ENCODE assay signal across 16 cellular contexts in genomic region chr4:151673913-151674520, GRCh38.
DNase-seq lines count a peak whose midpoint lies in the region; ATAC-seq, FAIRE-seq and TF ChIP-seq lines count a peak whose summit lies in the region.
"Had no signal": no experiment of that assay in that cellular context is flagged by ENCODE, and none has a peak within 500 bp of the region (broad histone marks: within the 10 kb centered on the region; RNA-seq: fewer than 3 reads in every experiment).

No MANE protein-coding gene starts in this region.

- intact Hi-C loops in breast epithelium (cut with DNase I; ENCODE audit: low total_unique reads), result no loop called here
- intact Hi-C loops in MCF 10A (cut with micrococcal nuclease), result no loop called here
- intact Hi-C loops in endothelial cell of umbilical vein (cut with micrococcal nuclease), result loop anchor here (1.0 kb wide), 1 partner anchor 15 kb away; no protein-coding TSS in a partner anchor

- H3K27ac ChIP-seq in breast epithelium (peak overlapping the region; percentile 44 to 60), endothelial cell of umbilical vein (ENCODE audit: insufficient read depth, low read depth, low read length) (no peak overlapping the region), mesenchymal stem cell (ENCODE audit: low read length, poor library complexity, severe bottlenecking) (no peak overlapping the region), upper lobe of left lung (no peak overlapping the region)

- H3K4me1 Mint-ChIP-seq in MCF 10A (ENCODE audit: insufficient read depth, unreplicated experiment), result peaks cover 9% of the 10 kb centered on the region
- H3K4me1 Mint-ChIP-seq in activated T-cell treated with anti-CD3 and anti-CD28 coated beads, Interleukin-2, amount 50 U/mL, for 4 hours (ENCODE audit: low read depth), result no peaks in the 10 kb centered on the region
- H3K4me1 Mint-ChIP-seq: CD14-positive monocyte; IgD-negative memory B cell; stimulated activated memory B cell treated with anti-CD40 and anti-IgM and Interleukin-4, amounts not matched to agents 10 μg/mL and 1 μg/mL and 100 μg/mL, for 72 hours had no signal

- no peaks in the 10 kb centered on the region for H3K9me1 ChIP-seq in endothelial cell of umbilical vein (replicated peaks; ENCODE audit: control insufficient read depth, extremely low read depth, insufficient read depth, low read length)

- no peak overlapping the region for H4K91ac ChIP-seq in mesenchymal stem cell (ENCODE audit: low read length)

- no peak overlapping the region for H2BK120ac ChIP-seq in mesenchymal stem cell (ENCODE audit: low read depth, low read length)

- 91% methylated on average over 9 of the region's 12 CpGs for WGBS in mesenchymal stem cell
- WGBS in upper lobe of left lung, 2 donors, result 57% methylated on average over 7 to 12 of the region's 12 CpGs

- no peaks in the 10 kb centered on the region for H4K20me1 ChIP-seq in endothelial cell of umbilical vein (replicated peaks; ENCODE audit: control insufficient read depth, extremely low read depth, insufficient read depth, low read length)

- no peak for FAIRE-seq in endothelial cell of umbilical vein (lab: Jason Lieb, UNC)
- FAIRE-seq: A204.1, GM19239 had no signal

- POLR2A ChIA-PET in MCF 10A (lab: Yijun Ruan, JAX), result no interaction called here
- POLR2A ChIA-PET in endothelial cell of umbilical vein (lab: Charles Lee), result no interaction called here

- H2BK12ac ChIP-seq in mesenchymal stem cell (ENCODE audit: low read length in 2 of 2), result peak overlapping the region in 1 of 2 experiments; percentile 8

- no TSS peak for BruUV-seq in MCF 10A (replicated peaks; lab: Mats Ljungman, UMichigan)
- BruUV-seq in endothelial cell of umbilical vein (replicated peaks; lab: Mats Ljungman, UMichigan), result no TSS peak

- H3K9ac ChIP-seq in endothelial cell of umbilical vein (replicated peaks; ENCODE audit: extremely low read depth, insufficient read depth, low read length) (no peak overlapping the region), mesenchymal stem cell (ENCODE audit: low read length) (peak overlapping the region; percentile 35)

- TF ChIP-seq EP300 in upper lobe of left lung (IDR thresholded peaks at IDR 0.05), result no peak

- H2AK5ac ChIP-seq in mesenchymal stem cell (ENCODE audit: low read length, severe bottlenecking), result no peak overlapping the region

- peaks cover 19% of the 10 kb centered on the region for H3K36me3 Mint-ChIP-seq in MCF 10A (ENCODE audit: insufficient read depth, unreplicated experiment)
- H3K36me3 Mint-ChIP-seq in activated T-cell treated with anti-CD3 and anti-CD28 coated beads, Interleukin-2, amount 50 U/mL, for 4 hours (ENCODE audit: insufficient read depth), result peaks cover 5% of the 10 kb centered on the region

- H3K9me3 Mint-ChIP-seq in MCF 10A (ENCODE audit: unreplicated experiment), result no peaks in the 10 kb centered on the region
- no peaks in the 10 kb centered on the region for H3K9me3 Mint-ChIP-seq in activated T-cell treated with anti-CD3 and anti-CD28 coated beads, Interleukin-2, amount 50 U/mL, for 4 hours
- H3K9me3 Mint-ChIP-seq: CD14-positive monocyte; IgD-negative memory B cell; stimulated activated memory B cell treated with anti-CD40 and anti-IgM and Interleukin-4, amounts not matched to agents 10 μg/mL and 1 μg/mL and 100 μg/mL, for 72 hours had no signal

- no peak for TF ChIP-seq CTCF in breast epithelium (IDR thresholded peaks at IDR 0.05)
- TF ChIP-seq CTCF in MCF 10A (IDR thresholded peaks at IDR 0.05; ENCODE audit: unreplicated experiment), result no peak
- TF ChIP-seq CTCF in endothelial cell of umbilical vein (IDR thresholded peaks at IDR 0.05; ENCODE audit: extremely low read depth in 1 of 2, insufficient read depth in 1 of 2, low read depth in 1 of 2, low read length in 2 of 2), result no peak
- TF ChIP-seq CTCF in upper lobe of left lung (IDR thresholded peaks at IDR 0.05), result no peak

- ATAC-seq in upper lobe of left lung (ENCODE audit: low FRiP score in 2 of 2), result peak; percentile 12 to 25
- ATAC-seq in GM21825 (IDR thresholded peaks at IDR 0.05; ENCODE audit: unreplicated experiment), result no peak
- ATAC-seq in activated T-cell treated with anti-CD3 and anti-CD28 coated beads, Interleukin-2, amount 50 U/mL, for 4 hours, result no peak
- ATAC-seq: PC-3; stimulated activated memory B cell treated with anti-CD40 and anti-IgM and Interleukin-4, amounts not matched to agents 10 μg/mL and 1 μg/mL and 100 μg/mL, for 72 hours had no signal

- CTCF ChIA-PET in MCF 10A (lab: Yijun Ruan, JAX) (interaction anchor here (0.6 to 0.7 kb wide), 3 partner anchors 25 to 712 kb away, joined by 3 read pairs; no protein-coding TSS in a partner anchor), endothelial cell of umbilical vein (lab: Charles Lee) (interaction anchor here (1.4 kb wide), 1 partner anchor 22 kb away, joined by 3 read pairs; no protein-coding TSS in a partner anchor)

- no peaks in the 10 kb centered on the region for H3K79me2 ChIP-seq in endothelial cell of umbilical vein (ENCODE audit: control insufficient read depth, insufficient read depth, low read length)

- dilution Hi-C loops in endothelial cell of umbilical vein (cut with MboI; ENCODE audit: extremely low pct_ligation_motif_present, low sequenced_read_pairs), result no loop called here

- H3K36me3 ChIP-seq in breast epithelium (no peaks in the 10 kb centered on the region), endothelial cell of umbilical vein (ENCODE audit: control insufficient read depth in 2 of 2, extremely low read depth in 1 of 2, insufficient read depth in 2 of 2, low read length in 2 of 2) (no peaks in the 10 kb centered on the region), mesenchymal stem cell (ENCODE audit: control insufficient read depth in 1 of 2, insufficient read depth in 2 of 2, low read depth in 1 of 2, low read length in 2 of 2) (peaks cover under 1 to 10% of the 10 kb centered on the region in 2 experiments), upper lobe of left lung (peaks cover 0 to 3% (median 0%) of the 10 kb centered on the region in 4 donors)

- H3K79me1 ChIP-seq in mesenchymal stem cell (replicated peaks; ENCODE audit: low read length, poor library complexity, severe bottlenecking), result no peaks in the 10 kb centered on the region

- H3K4me3 ChIP-seq in breast epithelium, result peak overlapping the region in 2 of 3 donors; percentile 44 to 48
- H3K4me3 ChIP-seq in endothelial cell of umbilical vein (replicated peaks in 1 of 3; ENCODE audit: insufficient read depth in 1 of 3, low read depth in 1 of 3, low read length in 3 of 3), result no peak overlapping the region
- no peak overlapping the region for H3K4me3 ChIP-seq in mesenchymal stem cell (ENCODE audit: insufficient read depth in 1 of 2, low read depth in 1 of 2, low read length in 2 of 2)
- H3K4me3 ChIP-seq in upper lobe of left lung, result peak overlapping the region in 1 of 4 donors; percentile 27

- H3K4me2 ChIP-seq in endothelial cell of umbilical vein (ENCODE audit: insufficient read depth, low read length), result peak overlapping the region; percentile 70
- H3K4me2 ChIP-seq in mesenchymal stem cell (ENCODE audit: low read length, poor library complexity, severe bottlenecking), result no peak overlapping the region

- DNase-seq in breast epithelium (ENCODE audit: low spot score in 2 of 2) (no peak), MCF 10A (ENCODE audit: unreplicated experiment) (no peak), endothelial cell of umbilical vein (ENCODE audit: low read depth, low spot score) (peak; percentile 29), mesenchymal stem cell (no peak), upper lobe of left lung (no peak), dermis blood vessel endothelial cell (no peak)
- no peak for DNase-seq in activated T-cell treated with anti-CD3 and anti-CD28 coated beads, Interleukin-2, amount 50 U/mL, for 4 hours
- DNase-seq: NCI-H2107, NCI-H748 treated with DMSO at 0.1 percent for 48 hours, PC-3 had no signal

- no peaks in the 10 kb centered on the region for H3K27me3 Mint-ChIP-seq in MCF 10A (ENCODE audit: insufficient read depth, unreplicated experiment)
- H3K27me3 Mint-ChIP-seq in activated T-cell treated with anti-CD3 and anti-CD28 coated beads, Interleukin-2, amount 50 U/mL, for 4 hours (ENCODE audit: low read depth), result no peaks in the 10 kb centered on the region
- H3K27me3 Mint-ChIP-seq: IgD-negative memory B cell; stimulated activated memory B cell treated with anti-CD40 and anti-IgM and Interleukin-4, amounts not matched to agents 10 μg/mL and 1 μg/mL and 100 μg/mL, for 72 hours had no signal

- no peak for TF ChIP-seq POLR2A in breast epithelium (IDR thresholded peaks at IDR 0.05)
- TF ChIP-seq POLR2A in endothelial cell of umbilical vein (IDR thresholded peaks at IDR 0.05; ENCODE audit: low read depth, low read length), result no peak
- TF ChIP-seq POLR2A in upper lobe of left lung (IDR thresholded peaks at IDR 0.05), result no peak

- H3K27me3 ChIP-seq in breast epithelium, result no peaks in the 10 kb centered on the region
- H3K27me3 ChIP-seq in endothelial cell of umbilical vein (ENCODE audit: control insufficient read depth in 2 of 2, insufficient read depth in 2 of 2, low read length in 2 of 2), result no peaks in the 10 kb centered on the region
- H3K27me3 ChIP-seq in mesenchymal stem cell (ENCODE audit: control insufficient read depth in 1 of 2, insufficient read depth in 1 of 2, low read length in 2 of 2), result no peaks in the 10 kb centered on the region
- H3K27me3 ChIP-seq in upper lobe of left lung, result no peaks in the 10 kb centered on the region

- no peak overlapping the region for H3K23ac ChIP-seq in mesenchymal stem cell (ENCODE audit: low read length in 2 of 2)

- H3K27ac Mint-ChIP-seq in MCF 10A (ENCODE audit: low read depth, unreplicated experiment), result no peak overlapping the region
- H3K27ac Mint-ChIP-seq: IgD-negative memory B cell; stimulated activated memory B cell treated with anti-CD40 and anti-IgM and Interleukin-4, amounts not matched to agents 10 μg/mL and 1 μg/mL and 100 μg/mL, for 72 hours had no signal

- no peak overlapping the region for H2BK15ac ChIP-seq in mesenchymal stem cell (ENCODE audit: low read depth, poor library complexity, severe bottlenecking)

- no peaks in the 10 kb centered on the region for H3K9me3 ChIP-seq in breast epithelium
- no peaks in the 10 kb centered on the region for H3K9me3 ChIP-seq in endothelial cell of umbilical vein (replicated peaks; ENCODE audit: control insufficient read depth, insufficient read depth, low read length)
- no peaks in the 10 kb centered on the region for H3K9me3 ChIP-seq in mesenchymal stem cell (ENCODE audit: control insufficient read depth, low read length)
- no peaks in the 10 kb centered on the region for H3K9me3 ChIP-seq in upper lobe of left lung

- H3K4ac ChIP-seq in mesenchymal stem cell (ENCODE audit: low read depth in 1 of 2, low read length in 2 of 2), result peak overlapping the region in 1 of 2 experiments; percentile 27

- H2AFZ ChIP-seq in endothelial cell of umbilical vein (ENCODE audit: low read depth, low read length) (no peak overlapping the region), mesenchymal stem cell (ENCODE audit: low read depth, low read length) (no peak overlapping the region)

- no peak overlapping the region for H4K8ac ChIP-seq in mesenchymal stem cell (ENCODE audit: low read length)

- H3K4me3 Mint-ChIP-seq in MCF 10A (ENCODE audit: unreplicated experiment), result no peak overlapping the region
- H3K4me3 Mint-ChIP-seq in activated T-cell treated with anti-CD3 and anti-CD28 coated beads, Interleukin-2, amount 50 U/mL, for 4 hours, result no peak overlapping the region
- H3K4me3 Mint-ChIP-seq: CD14-positive monocyte; IgD-negative memory B cell; stimulated activated memory B cell treated with anti-CD40 and anti-IgM and Interleukin-4, amounts not matched to agents 10 μg/mL and 1 μg/mL and 100 μg/mL, for 72 hours had no signal

- H2BK5ac ChIP-seq in mesenchymal stem cell (ENCODE audit: low read depth, low read length, poor library complexity, severe bottlenecking), result no peak overlapping the region

- H3K18ac ChIP-seq in mesenchymal stem cell (ENCODE audit: low read depth in 1 of 2, low read length in 2 of 2), result no peak overlapping the region

- no peaks in the 10 kb centered on the region for H3K4me1 ChIP-seq in breast epithelium
- peaks cover 6% of the 10 kb centered on the region for H3K4me1 ChIP-seq in endothelial cell of umbilical vein (ENCODE audit: control insufficient read depth, extremely low read depth, insufficient read depth, low read length)
- H3K4me1 ChIP-seq in mesenchymal stem cell (ENCODE audit: control insufficient read depth, insufficient read depth, low read depth, low read length), result peaks cover 15% of the 10 kb centered on the region
- H3K4me1 ChIP-seq in upper lobe of left lung, result peaks cover 0 to 15% (median 1%) of the 10 kb centered on the region in 4 donors

- H3K14ac ChIP-seq in mesenchymal stem cell (ENCODE audit: low read length in 2 of 2), result no peak overlapping the region

Comparison
In these comparisons a context has a peak if more than half of its experiments do, and no peak if none do; other contexts are left out.
1. H3K27ac ChIP-seq: peak in breast epithelium (2 of 2); none in endothelial cell of umbilical vein (single experiment), mesenchymal stem cell (single experiment) and upper lobe of left lung (0 of 4).
2. H3K4me3 ChIP-seq: peak in breast epithelium (2 of 3); none in endothelial cell of umbilical vein (0 of 3) and mesenchymal stem cell (0 of 2).
3. ATAC-seq: peak in upper lobe of left lung (2 of 2); none in GM21825 (single experiment) and activated T-cell treated with anti-CD3 and anti-CD28 coated beads, Interleukin-2, amount 50 U/mL, for 4 hours (0 of 2).